ENCODE assay signal across 26 cellular contexts in the genomic region with DNA sequence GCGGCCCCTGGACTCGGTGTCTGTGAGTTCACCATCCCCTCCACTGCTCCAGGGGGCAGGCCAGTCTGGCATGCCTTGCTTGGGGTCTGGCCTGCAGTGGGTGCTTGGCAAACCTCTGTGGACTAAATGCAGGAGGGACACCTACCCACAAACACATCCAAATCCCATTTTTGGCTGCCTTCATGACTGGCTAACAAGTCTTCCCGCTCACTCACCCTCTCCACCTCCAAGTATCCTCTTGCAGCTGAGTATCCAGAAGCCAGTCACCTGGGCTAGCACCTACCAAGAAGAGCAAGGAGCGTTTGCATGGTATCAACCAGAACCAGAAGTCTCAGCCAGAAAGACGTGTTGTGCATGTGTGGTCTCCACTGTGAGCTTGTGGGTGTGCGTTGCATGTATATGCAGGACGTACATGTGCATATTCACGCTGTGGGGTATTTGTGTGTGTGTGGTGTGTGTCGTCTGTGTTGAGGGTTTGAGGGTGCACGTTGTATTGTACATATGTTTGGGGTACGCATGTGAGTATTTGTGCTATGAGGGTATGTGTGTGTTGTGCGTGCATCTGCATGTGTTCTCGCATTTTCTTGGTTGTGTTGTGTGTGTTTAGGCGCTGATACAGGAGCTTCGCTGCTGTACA. TPM values are rescaled to one million over a fixed set of nuclear protein-coding genes. Genes with fewer than 3 reads are reported as not detected.
A peak's percentile ranks its signal among the peaks of the same experiment; 100 is the strongest.
DNase-seq lines count a peak whose midpoint lies in the region; ATAC-seq and TF ChIP-seq lines count a peak whose summit lies in the region.
"Had no signal": no experiment of that assay in that cellular context is flagged by ENCODE, and none has a peak within 500 bp of the region (broad histone marks: within the 10 kb centered on the region; RNA-seq: fewer than 3 reads in every experiment).

No MANE protein-coding gene starts in this region.

- no peak overlapping the region for H3K4me3 ChIP-seq in breast epithelium
- no peak overlapping the region for H3K4me3 ChIP-seq in choroid plexus epithelial cell (ENCODE audit: low read depth, low read length)
- H3K4me3 ChIP-seq in neural progenitor cell: no peak overlapping the region
- H3K4me3 ChIP-seq in thoracic aorta: no peak overlapping the region
- H3K4me3 ChIP-seq: cardiac muscle cell, upper lobe of left lung had no signal

- ATAC-seq in thoracic aorta (ENCODE audit: insufficient number of reproducible peaks, low FRiP score, low read depth) (no peak), GM19463 (IDR thresholded peaks at IDR 0.05; ENCODE audit: unreplicated experiment) (no peak), GM21737 (IDR thresholded peaks at IDR 0.05; ENCODE audit: unreplicated experiment) (no peak)
- ATAC-seq: activated CD4-positive, alpha-beta T cell treated with anti-CD3 and anti-CD28 coated beads for 36 hours; activated T-cell treated with anti-CD3 and anti-CD28 coated beads, Interleukin-2, amount 50 U/mL, for 4 hours; stimulated activated naive CD8-positive, alpha-beta T cell treated with anti-CD3 and anti-CD28 coated beads, Interleukin-15, amount 100 ng/mL, for 72 hours; T-helper 17 cell had no signal

- H3K9me3 Mint-ChIP-seq in MCF 10A (ENCODE audit: unreplicated experiment): no peaks in the 10 kb centered on the region
- no peaks in the 10 kb centered on the region for H3K9me3 Mint-ChIP-seq in neural progenitor cell
- H3K9me3 Mint-ChIP-seq in CD14-positive monocyte: peaks cover 0 to 8% (median 0%) of the 10 kb centered on the region in 7 donors
- H3K9me3 Mint-ChIP-seq: activated T-cell treated with anti-CD3 and anti-CD28 coated beads, Interleukin-2, amount 50 U/mL, for 4 hours; H9; stimulated activated naive CD8-positive, alpha-beta T cell treated with anti-CD3 and anti-CD28 coated beads, Interleukin-15, amount 100 ng/mL, for 72 hours had no signal

- no TSS peak for BruUV-seq in MCF 10A (replicated peaks; lab: Mats Ljungman, UMichigan)

- H3K9me3 ChIP-seq in breast epithelium (no peaks in the 10 kb centered on the region), neural progenitor cell (ENCODE audit: low read depth) (no peaks in the 10 kb centered on the region), thoracic aorta (no peaks in the 10 kb centered on the region)
- H3K9me3 ChIP-seq: SK-N-SH, upper lobe of left lung had no signal

- no peak overlapping the region for H3K4me3 Mint-ChIP-seq in MCF 10A (ENCODE audit: unreplicated experiment)
- no peak overlapping the region for H3K4me3 Mint-ChIP-seq in neural progenitor cell
- H3K4me3 Mint-ChIP-seq in CD14-positive monocyte: peak overlapping the region in 1 of 2 donors; percentile 40
- H3K4me3 Mint-ChIP-seq: activated CD4-positive, alpha-beta T cell treated with anti-CD3 and anti-CD28 coated beads for 36 hours; activated T-cell treated with anti-CD3 and anti-CD28 coated beads, Interleukin-2, amount 50 U/mL, for 4 hours; H9; stimulated activated naive CD8-positive, alpha-beta T cell treated with anti-CD3 and anti-CD28 coated beads, Interleukin-15, amount 100 ng/mL, for 72 hours; T-helper 17 cell had no signal

- H3K79me2 ChIP-seq in neural progenitor cell (ENCODE audit: low read depth): no peaks in the 10 kb centered on the region

- peaks cover 55% of the 10 kb centered on the region for H3K4me1 Mint-ChIP-seq in MCF 10A (ENCODE audit: insufficient read depth, unreplicated experiment)
- peaks cover 34% of the 10 kb centered on the region for H3K4me1 Mint-ChIP-seq in neural progenitor cell
- H3K4me1 Mint-ChIP-seq in CD14-positive monocyte: peaks cover 29% of the 10 kb centered on the region

- DNase-seq in MCF 10A (ENCODE audit: unreplicated experiment) (no peak), breast epithelium (ENCODE audit: low spot score in 2 of 2) (no peak), choroid plexus epithelial cell (ENCODE audit: low read depth) (peak; percentile 3), neural progenitor cell (ENCODE audit: low spot score) (no peak), thoracic aorta (ENCODE audit: low spot score) (no peak), CD14-positive monocyte (ENCODE audit: low spot score) (no peak)
- DNase-seq: 8988T; activated CD4-positive, alpha-beta T cell treated with anti-CD3 and anti-CD28 coated beads for 36 hours; activated naive CD4-positive, alpha-beta T cell treated with Interleukin-2 at 50 U/mL for 16 hours; activated T-cell treated with anti-CD3 and anti-CD28 coated beads, Interleukin-2, amount 50 U/mL, for 4 hours; dermis blood vessel endothelial cell; DMS79; glutamatergic neuron; H9; NCI-H1092; NCI-H187 treated with DMSO at 0.1 percent for 48 hours; NCI-H526 treated with DMSO at 0.1 percent for 48 hours; nucleus accumbens; RPMI8226; SK-N-SH; stimulated activated naive CD8-positive, alpha-beta T cell treated with anti-CD3 and anti-CD28 coated beads, Interleukin-15, amount 100 ng/mL, for 72 hours; T-helper 17 cell had no signal

- H4K20me1 ChIP-seq in neural progenitor cell (ENCODE audit: low read depth): peaks cover 14% of the 10 kb centered on the region

- H3K27ac ChIP-seq in breast epithelium (no peak overlapping the region), neural progenitor cell (no peak overlapping the region), thoracic aorta (peak overlapping the region; percentile 94 to 99)
- H3K27ac ChIP-seq: cardiac muscle cell had no signal

- H3K27ac Mint-ChIP-seq in MCF 10A (ENCODE audit: low read depth, unreplicated experiment): peak overlapping the region; percentile 78
- peak overlapping the region; percentile 57 for H3K27ac Mint-ChIP-seq in neural progenitor cell
- no peak overlapping the region for H3K27ac Mint-ChIP-seq in CD14-positive monocyte
- H3K27ac Mint-ChIP-seq: activated CD4-positive, alpha-beta T cell treated with anti-CD3 and anti-CD28 coated beads for 36 hours; H9; stimulated activated naive CD8-positive, alpha-beta T cell treated with anti-CD3 and anti-CD28 coated beads, Interleukin-15, amount 100 ng/mL, for 72 hours; T-helper 17 cell had no signal

- no peaks in the 10 kb centered on the region for H3K27me3 ChIP-seq in breast epithelium
- peaks cover 41% of the 10 kb centered on the region for H3K27me3 ChIP-seq in neural progenitor cell
- H3K27me3 ChIP-seq in thoracic aorta (replicated peaks; ENCODE audit: insufficient read depth): no peaks in the 10 kb centered on the region
- H3K27me3 ChIP-seq: upper lobe of left lung had no signal

- H3K4me2 ChIP-seq in neural progenitor cell: no peak overlapping the region

- no peak for TF ChIP-seq POLR2A in breast epithelium (IDR thresholded peaks at IDR 0.05)

- CTCF ChIA-PET in MCF 10A (lab: Yijun Ruan, JAX): interaction anchor here (0.7 to 1.5 kb wide), 3 partner anchors 23 to 276 kb away, joined by 3 to 7 read pairs (median 5); no protein-coding TSS in a partner anchor

- no peaks in the 10 kb centered on the region for H3K36me3 ChIP-seq in breast epithelium
- no peaks in the 10 kb centered on the region for H3K36me3 ChIP-seq in neural progenitor cell
- H3K36me3 ChIP-seq in thoracic aorta: no peaks in the 10 kb centered on the region
- H3K36me3 ChIP-seq: cardiac muscle cell, upper lobe of left lung had no signal

- H3K36me3 Mint-ChIP-seq in MCF 10A (ENCODE audit: insufficient read depth, unreplicated experiment) (no peaks in the 10 kb centered on the region), neural progenitor cell (no peaks in the 10 kb centered on the region), CD14-positive monocyte (peaks cover 0 to 4% of the 10 kb centered on the region in 2 donors)

- H3K9ac ChIP-seq in neural progenitor cell: no peak overlapping the region
- H3K9ac ChIP-seq: SK-N-SH had no signal

- H2AFZ ChIP-seq in neural progenitor cell (replicated peaks): no peak overlapping the region

- no peaks in the 10 kb centered on the region for H3K4me1 ChIP-seq in breast epithelium
- H3K4me1 ChIP-seq in neural progenitor cell: peaks cover 7% of the 10 kb centered on the region
- peaks cover 74 to 93% of the 10 kb centered on the region in 2 donors for H3K4me1 ChIP-seq in thoracic aorta (ENCODE audit: control insufficient read depth in 1 of 2, low read depth in 2 of 2)

- POLR2A ChIA-PET in MCF 10A (lab: Yijun Ruan, JAX): interaction anchor here (0.6 to 1.6 kb wide), 7 partner anchors 8 to 96 kb away, joined by 3 to 14 read pairs (median 3); no protein-coding TSS in a partner anchor

- intact Hi-C loops in MCF 10A (cut with micrococcal nuclease): loop anchor here (2.0 kb wide), 1 partner anchor 17 kb away; no protein-coding TSS in a partner anchor
- intact Hi-C loops in breast epithelium (cut with DNase I; ENCODE audit: low total_unique reads): loop anchor here (5.0 kb wide), 1 partner anchor 577 kb away; no protein-coding TSS in a partner anchor
- intact Hi-C loops in CD14-positive monocyte (cut with micrococcal nuclease): loop anchor here in 1 of 2 donors (10.0 kb wide), 2 partner anchors 91 to 341 kb away; a partner anchor contains a TSS

- TF ChIP-seq CTCF in MCF 10A (IDR thresholded peaks at IDR 0.05; ENCODE audit: unreplicated experiment) (no peak), breast epithelium (IDR thresholded peaks at IDR 0.05) (no peak), choroid plexus epithelial cell (conservative IDR thresholded peaks at IDR 0.05; ENCODE audit: low read depth, low read length) (no peak), neural progenitor cell (IDR thresholded peaks at IDR 0.05) (no peak), thoracic aorta (IDR thresholded peaks at IDR 0.05) (no peak), CD14-positive monocyte (IDR thresholded peaks at IDR 0.05) (no peak)

- H3K27me3 Mint-ChIP-seq in MCF 10A (ENCODE audit: insufficient read depth, unreplicated experiment) (no peaks in the 10 kb centered on the region), neural progenitor cell (ENCODE audit: insufficient read depth, low read depth) (peaks cover 13% of the 10 kb centered on the region), CD14-positive monocyte (ENCODE audit: low read depth in 3 of 3) (peaks cover 23 to 43% (median 27%) of the 10 kb centered on the region in 3 donors)
- H3K27me3 Mint-ChIP-seq: activated CD4-positive, alpha-beta T cell treated with anti-CD3 and anti-CD28 coated beads for 36 hours; stimulated activated naive CD8-positive, alpha-beta T cell treated with anti-CD3 and anti-CD28 coated beads, Interleukin-15, amount 100 ng/mL, for 72 hours had no signal

- no peaks in the 10 kb centered on the region for H3F3A ChIP-seq in neural progenitor cell (ENCODE audit: low read depth)

RNA-seq across cellular contexts. Expression of a gene that starts 5.6 kb away (rescaled TPM):
- total RNA-seq in MCF 10A (2022): 60.6 and 68.5 TPM in 2 replicates
- total RNA-seq in breast epithelium: 10 to 100 TPM in 2 of 3 donors, 1 to 10 TPM in 1; 9.2 to 13.2 (median 13.1) TPM
- total RNA-seq in neural progenitor cell (ENCODE audit: low replicate concordance): 0.03 and 1.7 TPM in 2 replicates
- 100 to 1,000 TPM in 1 of 2 donors, 10 to 100 TPM in 1; 68.4 to 104 TPM for total RNA-seq in thoracic aorta
- polyA plus RNA-seq in CD14-positive monocyte: under 1 TPM; 0.59 to 0.73 TPM

Comparison
In these comparisons a context has a peak if more than half of its experiments do, and no peak if none do; other contexts are left out.
1. H3K27ac Mint-ChIP-seq: peak in MCF 10A (single experiment) and neural progenitor cell (single experiment); none in CD14-positive monocyte (0 of 7).
2. H3K27ac ChIP-seq: peak in thoracic aorta (2 of 2); none in breast epithelium (0 of 2) and neural progenitor cell (single experiment).